In genomic region chr13:98007001-98007400, GRCh38 we compare ENCODE assay signal across 1 cellular context.
TF ChIP-seq lines count a peak whose summit lies in the region.

No MANE protein-coding gene starts in this region.

TF ChIP-seq in GM23338, 12 proteins besides CTCF, POLR2A, EP300 and RAD21:
- TF ChIP-seq ZNF462 (CRISPR knock-in tag; IDR thresholded peaks at IDR 0.05) = no peak
- no peak for TF ChIP-seq CREB1 (CRISPR knock-in tag; IDR thresholded peaks at IDR 0.05; ENCODE audit: low read depth)
TF ChIP-seq in GM23338: peak in this region for 0.
